Comparison of ENCODE assay signal across 9 cellular contexts in the genomic region with DNA sequence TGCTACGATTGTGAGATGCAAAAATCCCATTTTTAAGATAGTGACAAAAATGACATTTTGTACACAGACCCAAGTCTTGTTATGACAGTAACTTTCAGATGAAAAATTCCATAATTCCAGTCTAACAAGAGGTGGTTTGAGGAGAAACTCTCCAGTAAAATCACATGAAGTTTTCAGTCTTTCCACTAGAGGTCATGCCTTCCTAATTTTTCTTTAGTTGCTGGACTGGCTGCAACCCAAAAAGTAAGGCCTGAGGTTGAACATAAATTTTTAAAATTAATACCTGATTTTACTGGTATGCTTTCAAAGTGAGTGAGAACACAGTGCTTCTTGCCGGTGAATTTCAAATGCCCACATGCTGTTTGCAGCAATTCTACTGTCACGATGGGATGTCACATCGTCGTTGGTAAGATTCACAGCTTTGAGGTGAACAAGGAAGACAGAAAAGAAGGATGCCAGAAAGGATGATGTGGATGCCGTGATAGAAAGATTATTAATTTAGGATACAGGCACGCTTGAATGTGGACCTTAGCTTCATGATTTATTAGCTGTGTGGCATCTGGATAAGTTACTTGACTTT.
DNase-seq lines count a peak whose midpoint lies in the region; ATAC-seq, FAIRE-seq and TF ChIP-seq lines count a peak whose summit lies in the region.
"Had no signal": no experiment of that assay in that cellular context is flagged by ENCODE, and none has a peak within 500 bp of the region (broad histone marks: within the 10 kb centered on the region; RNA-seq: fewer than 3 reads in every experiment).

No MANE protein-coding gene starts in this region.

- FAIRE-seq in endometrium (lab: Jason Lieb, UNC), result peak; percentile 72

- H2AFZ ChIP-seq in Karpas-422 (ENCODE audit: low read length) (no peak overlapping the region), PC-3 (ENCODE audit: low read length) (no peak overlapping the region)

- no peaks in the 10 kb centered on the region for H3K36me3 Mint-ChIP-seq in activated naive CD8-positive, alpha-beta T cell treated with anti-CD3 and anti-CD28 coated beads for 36 hours

- no peak overlapping the region for H3K4me2 ChIP-seq in Karpas-422 (ENCODE audit: low read depth, low read length, poor library complexity, severe bottlenecking)
- peak overlapping the region; percentile 44 for H3K4me2 ChIP-seq in PC-3 (ENCODE audit: low read length)

- no peak for TF ChIP-seq EP300 in ovary (IDR thresholded peaks at IDR 0.05)

- H3K4me1 ChIP-seq in Karpas-422 (ENCODE audit: low read length) (no peaks in the 10 kb centered on the region), PC-3 (ENCODE audit: insufficient read depth, low read length) (peaks cover 43% of the 10 kb centered on the region), ovary (ENCODE audit: insufficient read depth) (peaks cover 2% of the 10 kb centered on the region)

- H3K4me1 Mint-ChIP-seq in activated naive CD8-positive, alpha-beta T cell treated with anti-CD3 and anti-CD28 coated beads for 36 hours, result peaks cover 20% of the 10 kb centered on the region
- H3K4me1 Mint-ChIP-seq: activated B cell treated with CpG ODN at 0.5 μM for 24 hours had no signal

- ATAC-seq in PC-3 (no peak; the same call in 1 of the 2 replicates), HG03097 (IDR thresholded peaks at IDR 0.05; ENCODE audit: low FRiP score, unreplicated experiment) (no peak), GM18520 (IDR thresholded peaks at IDR 0.05; ENCODE audit: unreplicated experiment) (no peak)

- H3K79me2 ChIP-seq in Karpas-422 (ENCODE audit: low read length) (no peaks in the 10 kb centered on the region), PC-3 (ENCODE audit: low read length) (peaks cover 85% of the 10 kb centered on the region)

- H3K27ac Mint-ChIP-seq in activated naive CD8-positive, alpha-beta T cell treated with anti-CD3 and anti-CD28 coated beads for 36 hours, result no peak overlapping the region
- H3K27ac Mint-ChIP-seq: activated B cell treated with CpG ODN at 0.5 μM for 24 hours had no signal

- H3K27me3 Mint-ChIP-seq in activated naive CD8-positive, alpha-beta T cell treated with anti-CD3 and anti-CD28 coated beads for 36 hours, result peaks cover 4% of the 10 kb centered on the region

- intact Hi-C loops in PC-3 (cut with micrococcal nuclease) (loop anchor here (1.0 to 10.0 kb wide), 6 partner anchors 34 to 776 kb away; a partner anchor contains a TSS), ovary (cut with DNase I) (loop anchor here (5.0 to 10.0 kb wide), 4 partner anchors 221 to 758 kb away; no protein-coding TSS in a partner anchor)

- CTCF ChIA-PET in PC-3 (lab: Charles Lee), result interaction anchor here (0.7 to 2.0 kb wide), 5 partner anchors 11 to 225 kb away, joined by 3 to 17 read pairs (median 3); no protein-coding TSS in a partner anchor

- H3K36me3 ChIP-seq in Karpas-422 (ENCODE audit: insufficient read depth, low read length) (no peaks in the 10 kb centered on the region), PC-3 (ENCODE audit: low read depth, low read length) (no peaks in the 10 kb centered on the region; the same call in 1 of the 2 replicates), ovary (no peaks in the 10 kb centered on the region)

- H3K4me3 ChIP-seq in Karpas-422 (ENCODE audit: low read length) (no peak overlapping the region), PC-3 (ENCODE audit: low read length) (no peak overlapping the region), ovary (no peak overlapping the region)

- WGBS in ovary, 3 donors, result 51 to 53% (median 51%) methylated on average over 7 of the region's 7 CpGs

- peak; percentile 83 for TF ChIP-seq CTCF in PC-3 (conservative IDR thresholded peaks at IDR 0.05; ENCODE audit: low read depth, low read length)
- peak; percentile 54 to 74 (median 73) for TF ChIP-seq CTCF in ovary (IDR thresholded peaks at IDR 0.05)

- no peak overlapping the region for H3K4me3 Mint-ChIP-seq in activated naive CD8-positive, alpha-beta T cell treated with anti-CD3 and anti-CD28 coated beads for 36 hours
- H3K4me3 Mint-ChIP-seq: activated B cell treated with CpG ODN at 0.5 μM for 24 hours had no signal

- H4K20me1 ChIP-seq in Karpas-422 (ENCODE audit: insufficient read depth, low read depth, low read length) (no peaks in the 10 kb centered on the region), PC-3 (ENCODE audit: low read length) (peaks cover 4% of the 10 kb centered on the region; the same call in 1 of the 2 replicates)

- H3K9me3 Mint-ChIP-seq in activated naive CD8-positive, alpha-beta T cell treated with anti-CD3 and anti-CD28 coated beads for 36 hours, result no peaks in the 10 kb centered on the region
- H3K9me3 Mint-ChIP-seq: activated B cell treated with CpG ODN at 0.5 μM for 24 hours had no signal

- H3K27ac ChIP-seq in Karpas-422 (ENCODE audit: low read length), result no peak overlapping the region
- peak overlapping the region; percentile 35 for H3K27ac ChIP-seq in PC-3 (ENCODE audit: low read length)
- H3K27ac ChIP-seq in ovary, result no peak overlapping the region

- H3K27me3 ChIP-seq in Karpas-422 (ENCODE audit: low read length) (no peaks in the 10 kb centered on the region), PC-3 (ENCODE audit: low read length) (no peaks in the 10 kb centered on the region), ovary (no peaks in the 10 kb centered on the region)

- H3K9me3 ChIP-seq in Karpas-422 (ENCODE audit: low read length), result no peaks in the 10 kb centered on the region
- no peaks in the 10 kb centered on the region for H3K9me3 ChIP-seq in PC-3 (ENCODE audit: low read length)
- no peaks in the 10 kb centered on the region for H3K9me3 ChIP-seq in ovary

- POLR2A ChIA-PET in PC-3 (lab: Charles Lee; ENCODE audit: unreplicated experiment), result interaction anchor here (0.6 to 0.9 kb wide), 3 partner anchors 18 to 115 kb away, joined by 3 to 12 read pairs (median 4); no protein-coding TSS in a partner anchor

- H3F3A ChIP-seq in PC-3 (ENCODE audit: low read length, unreplicated experiment), result no peaks in the 10 kb centered on the region

- H3K9me2 ChIP-seq in Karpas-422 (replicated peaks; ENCODE audit: insufficient read depth, low read length) (no peaks in the 10 kb centered on the region), PC-3 (replicated peaks; ENCODE audit: low read length) (no peaks in the 10 kb centered on the region)

- DNase-seq in EH (ENCODE audit: low read depth), result peak; percentile 71
- peak; percentile 79 for DNase-seq in Karpas-422
- DNase-seq in PC-3, result peak; percentile 86
- no peak for DNase-seq in ovary
- DNase-seq in activated naive CD8-positive, alpha-beta T cell treated with anti-CD3 and anti-CD28 coated beads for 36 hours, result no peak
- DNase-seq: activated B cell treated with CpG ODN at 0.5 μM for 24 hours had no signal

- BruUV-seq in PC-3 (replicated peaks; lab: Mats Ljungman, UMichigan), result no TSS peak

- H3K9ac ChIP-seq in Karpas-422 (ENCODE audit: low read length), result no peak overlapping the region
- H3K9ac ChIP-seq in PC-3 (ENCODE audit: low read length), result peak overlapping the region; percentile 17

- no peak for TF ChIP-seq POLR2A in ovary (IDR thresholded peaks at IDR 0.05)

Comparison
In these comparisons a context has a peak if more than half of its experiments do, and no peak if none do; other contexts are left out.
1. DNase-seq: peak in EH (single experiment), Karpas-422 (single experiment) and PC-3 (single experiment); none in ovary (0 of 5) and activated naive CD8-positive, alpha-beta T cell treated with anti-CD3 and anti-CD28 coated beads for 36 hours (single experiment).